In the genomic region with DNA sequence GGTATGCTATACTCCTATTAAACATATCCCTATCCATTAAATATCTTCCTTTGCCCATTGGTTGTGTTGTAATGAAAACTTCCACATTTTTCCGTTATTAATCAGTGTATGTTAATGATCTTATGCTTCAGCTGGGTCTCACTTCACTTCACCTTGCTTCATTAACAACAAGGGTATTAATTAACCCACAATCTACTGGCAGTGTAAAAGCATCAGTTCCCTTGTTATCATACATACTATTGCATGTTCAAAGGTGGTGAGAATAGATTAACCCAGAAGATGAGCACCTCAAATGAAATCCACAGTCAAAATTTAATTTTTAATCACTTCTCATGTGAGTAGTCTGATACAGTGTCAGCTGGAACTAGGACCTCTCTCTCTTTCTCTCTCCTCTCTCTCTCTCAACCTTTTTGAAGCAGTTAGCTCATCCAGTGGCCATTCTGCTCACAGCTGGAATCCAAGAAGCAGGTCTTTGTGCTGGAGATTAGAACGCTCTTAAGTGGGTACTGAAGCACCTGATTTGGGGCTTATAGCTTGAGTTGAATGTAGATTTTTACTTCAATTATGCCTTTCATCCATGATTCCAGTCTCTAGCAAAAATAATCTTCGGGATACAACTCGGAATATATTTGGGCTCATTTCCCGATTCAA, we compare ENCODE assay signal across 2 cellular contexts.
TF ChIP-seq lines count a peak whose summit lies in the region.

No MANE protein-coding gene starts in this region.

TF ChIP-seq in GM23338, 12 proteins besides CTCF, POLR2A, EP300 and RAD21 (continues in another document):
- TF ChIP-seq ETS1 (IDR thresholded peaks at IDR 0.05) (no peak), ZNF114 (CRISPR knock-in tag; IDR thresholded peaks at IDR 0.05) (no peak), STAT1 (IDR thresholded peaks at IDR 0.05; ENCODE audit: unreplicated experiment) (no peak), EZH2phosphoT487 (IDR thresholded peaks at IDR 0.05; ENCODE audit: unreplicated experiment) (no peak), ZNF331 (CRISPR knock-in tag; IDR thresholded peaks at IDR 0.05; ENCODE audit: low read depth) (no peak), POLR2AphosphoS5 (IDR thresholded peaks at IDR 0.05; ENCODE audit: low read depth) (no peak)
- TF ChIP-seq, protein P1, sequence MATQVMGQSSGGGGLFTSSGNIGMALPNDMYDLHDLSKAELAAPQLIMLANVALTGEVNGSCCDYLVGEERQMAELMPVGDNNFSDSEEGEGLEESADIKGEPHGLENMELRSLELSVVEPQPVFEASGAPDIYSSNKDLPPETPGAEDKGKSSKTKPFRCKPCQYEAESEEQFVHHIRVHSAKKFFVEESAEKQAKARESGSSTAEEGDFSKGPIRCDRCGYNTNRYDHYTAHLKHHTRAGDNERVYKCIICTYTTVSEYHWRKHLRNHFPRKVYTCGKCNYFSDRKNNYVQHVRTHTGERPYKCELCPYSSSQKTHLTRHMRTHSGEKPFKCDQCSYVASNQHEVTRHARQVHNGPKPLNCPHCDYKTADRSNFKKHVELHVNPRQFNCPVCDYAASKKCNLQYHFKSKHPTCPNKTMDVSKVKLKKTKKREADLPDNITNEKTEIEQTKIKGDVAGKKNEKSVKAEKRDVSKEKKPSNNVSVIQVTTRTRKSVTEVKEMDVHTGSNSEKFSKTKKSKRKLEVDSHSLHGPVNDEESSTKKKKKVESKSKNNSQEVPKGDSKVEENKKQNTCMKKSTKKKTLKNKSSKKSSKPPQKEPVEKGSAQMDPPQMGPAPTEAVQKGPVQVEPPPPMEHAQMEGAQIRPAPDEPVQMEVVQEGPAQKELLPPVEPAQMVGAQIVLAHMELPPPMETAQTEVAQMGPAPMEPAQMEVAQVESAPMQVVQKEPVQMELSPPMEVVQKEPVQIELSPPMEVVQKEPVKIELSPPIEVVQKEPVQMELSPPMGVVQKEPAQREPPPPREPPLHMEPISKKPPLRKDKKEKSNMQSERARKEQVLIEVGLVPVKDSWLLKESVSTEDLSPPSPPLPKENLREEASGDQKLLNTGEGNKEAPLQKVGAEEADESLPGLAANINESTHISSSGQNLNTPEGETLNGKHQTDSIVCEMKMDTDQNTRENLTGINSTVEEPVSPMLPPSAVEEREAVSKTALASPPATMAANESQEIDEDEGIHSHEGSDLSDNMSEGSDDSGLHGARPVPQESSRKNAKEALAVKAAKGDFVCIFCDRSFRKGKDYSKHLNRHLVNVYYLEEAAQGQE (IDR thresholded peaks at IDR 0.05; ENCODE audit: unreplicated experiment), result no peak
- TF ChIP-seq, protein P2, sequence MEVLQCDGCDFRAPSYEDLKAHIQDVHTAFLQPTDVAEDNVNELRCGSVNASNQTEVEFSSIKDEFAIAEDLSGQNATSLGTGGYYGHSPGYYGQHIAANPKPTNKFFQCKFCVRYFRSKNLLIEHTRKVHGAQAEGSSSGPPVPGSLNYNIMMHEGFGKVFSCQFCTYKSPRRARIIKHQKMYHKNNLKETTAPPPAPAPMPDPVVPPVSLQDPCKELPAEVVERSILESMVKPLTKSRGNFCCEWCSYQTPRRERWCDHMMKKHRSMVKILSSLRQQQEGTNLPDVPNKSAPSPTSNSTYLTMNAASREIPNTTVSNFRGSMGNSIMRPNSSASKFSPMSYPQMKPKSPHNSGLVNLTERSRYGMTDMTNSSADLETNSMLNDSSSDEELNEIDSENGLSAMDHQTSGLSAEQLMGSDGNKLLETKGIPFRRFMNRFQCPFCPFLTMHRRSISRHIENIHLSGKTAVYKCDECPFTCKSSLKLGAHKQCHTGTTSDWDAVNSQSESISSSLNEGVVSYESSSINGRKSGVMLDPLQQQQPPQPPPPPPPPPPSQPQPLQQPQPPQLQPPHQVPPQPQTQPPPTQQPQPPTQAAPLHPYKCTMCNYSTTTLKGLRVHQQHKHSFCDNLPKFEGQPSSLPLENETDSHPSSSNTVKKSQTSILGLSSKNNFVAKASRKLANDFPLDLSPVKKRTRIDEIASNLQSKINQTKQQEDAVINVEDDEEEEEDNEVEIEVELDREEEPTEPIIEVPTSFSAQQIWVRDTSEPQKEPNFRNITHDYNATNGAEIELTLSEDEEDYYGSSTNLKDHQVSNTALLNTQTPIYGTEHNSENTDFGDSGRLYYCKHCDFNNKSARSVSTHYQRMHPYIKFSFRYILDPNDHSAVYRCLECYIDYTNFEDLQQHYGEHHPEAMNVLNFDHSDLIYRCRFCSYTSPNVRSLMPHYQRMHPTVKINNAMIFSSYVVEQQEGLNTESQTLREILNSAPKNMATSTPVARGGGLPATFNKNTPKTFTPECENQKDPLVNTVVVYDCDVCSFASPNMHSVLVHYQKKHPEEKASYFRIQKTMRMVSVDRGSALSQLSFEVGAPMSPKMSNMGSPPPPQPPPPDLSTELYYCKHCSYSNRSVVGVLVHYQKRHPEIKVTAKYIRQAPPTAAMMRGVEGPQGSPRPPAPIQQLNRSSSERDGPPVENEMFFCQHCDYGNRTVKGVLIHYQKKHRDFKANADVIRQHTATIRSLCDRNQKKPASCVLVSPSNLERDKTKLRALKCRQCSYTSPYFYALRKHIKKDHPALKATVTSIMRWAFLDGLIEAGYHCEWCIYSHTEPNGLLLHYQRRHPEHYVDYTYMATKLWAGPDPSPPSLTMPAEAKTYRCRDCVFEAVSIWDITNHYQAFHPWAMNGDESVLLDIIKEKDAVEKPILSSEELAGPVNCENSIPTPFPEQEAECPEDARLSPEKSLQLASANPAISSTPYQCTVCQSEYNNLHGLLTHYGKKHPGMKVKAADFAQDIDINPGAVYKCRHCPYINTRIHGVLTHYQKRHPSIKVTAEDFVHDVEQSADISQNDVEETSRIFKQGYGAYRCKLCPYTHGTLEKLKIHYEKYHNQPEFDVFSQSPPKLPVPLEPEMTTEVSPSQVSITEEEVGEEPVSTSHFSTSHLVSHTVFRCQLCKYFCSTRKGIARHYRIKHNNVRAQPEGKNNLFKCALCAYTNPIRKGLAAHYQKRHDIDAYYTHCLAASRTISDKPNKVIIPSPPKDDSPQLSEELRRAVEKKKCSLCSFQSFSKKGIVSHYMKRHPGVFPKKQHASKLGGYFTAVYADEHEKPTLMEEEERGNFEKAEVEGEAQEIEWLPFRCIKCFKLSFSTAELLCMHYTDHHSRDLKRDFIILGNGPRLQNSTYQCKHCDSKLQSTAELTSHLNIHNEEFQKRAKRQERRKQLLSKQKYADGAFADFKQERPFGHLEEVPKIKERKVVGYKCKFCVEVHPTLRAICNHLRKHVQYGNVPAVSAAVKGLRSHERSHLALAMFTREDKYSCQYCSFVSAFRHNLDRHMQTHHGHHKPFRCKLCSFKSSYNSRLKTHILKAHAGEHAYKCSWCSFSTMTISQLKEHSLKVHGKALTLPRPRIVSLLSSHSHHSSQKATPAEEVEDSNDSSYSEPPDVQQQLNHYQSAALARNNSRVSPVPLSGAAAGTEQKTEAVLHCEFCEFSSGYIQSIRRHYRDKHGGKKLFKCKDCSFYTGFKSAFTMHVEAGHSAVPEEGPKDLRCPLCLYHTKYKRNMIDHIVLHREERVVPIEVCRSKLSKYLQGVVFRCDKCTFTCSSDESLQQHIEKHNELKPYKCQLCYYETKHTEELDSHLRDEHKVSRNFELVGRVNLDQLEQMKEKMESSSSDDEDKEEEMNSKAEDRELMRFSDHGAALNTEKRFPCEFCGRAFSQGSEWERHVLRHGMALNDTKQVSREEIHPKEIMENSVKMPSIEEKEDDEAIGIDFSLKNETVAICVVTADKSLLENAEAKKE (CRISPR knock-in tag; IDR thresholded peaks at IDR 0.05), result peak; percentile 86

TF ChIP-seq in neural cell, 6 proteins besides CTCF, POLR2A, EP300 and RAD21:
- TF ChIP-seq POLR2AphosphoS5 (IDR thresholded peaks at IDR 0.05) (peak; percentile 42), TAF1 (IDR thresholded peaks at IDR 0.05; ENCODE audit: low read depth) (no peak), EZH2 (IDR thresholded peaks at IDR 0.05; ENCODE audit: borderline replicate concordance, insufficient read depth, low read length, poor library complexity, severe bottlenecking) (no peak), SMC3 (conservative IDR thresholded peaks at IDR 0.05; ENCODE audit: poor library complexity) (no peak), MXI1 (conservative IDR thresholded peaks at IDR 0.05; ENCODE audit: poor library complexity, severe bottlenecking) (no peak)
- TF ChIP-seq, protein P1 (IDR thresholded peaks at IDR 0.05; ENCODE audit: borderline replicate concordance), result no peak
